Comparison of ENCODE assay signal across 17 cellular contexts in genomic region chr1:172401907-172402306, GRCh38. TPM values are rescaled to one million over a fixed set of nuclear protein-coding genes. Genes with fewer than 3 reads are reported as not detected.
DNase-seq lines count a peak whose midpoint lies in the region; TF ChIP-seq lines count a peak whose summit lies in the region.
"Had no signal": no experiment of that assay in that cellular context is flagged by ENCODE, and none has a peak within 500 bp of the region (broad histone marks: within the 10 kb centered on the region; RNA-seq: fewer than 3 reads in every experiment).

No MANE protein-coding gene starts in this region.

- peaks cover 0 to 8% (median 0%) of the 10 kb centered on the region in 3 donors for H3K36me3 Mint-ChIP-seq in immature natural killer cell
- H3K36me3 Mint-ChIP-seq: memory B cell had no signal

- BruUV-seq in OCI-LY7 (replicated peaks; lab: Mats Ljungman, UMichigan): no TSS peak

- peaks cover 6% of the 10 kb centered on the region for H3K4me1 ChIP-seq in OCI-LY7 (ENCODE audit: insufficient read depth, low read length, poor library complexity, severe bottlenecking)

- no peak overlapping the region for H3K27ac ChIP-seq in OCI-LY7 (ENCODE audit: low read depth, low read length, poor library complexity, severe bottlenecking)
- H3K27ac ChIP-seq: KMS-11 had no signal

- H3K4me3 ChIP-seq in OCI-LY7 (ENCODE audit: low read depth, low read length, poor library complexity, severe bottlenecking): no peak overlapping the region
- H3K4me3 ChIP-seq: heart right ventricle had no signal

- H4K20me1 ChIP-seq in OCI-LY7 (ENCODE audit: insufficient read depth, low read length): no peaks in the 10 kb centered on the region

- H3K36me3 ChIP-seq in OCI-LY7 (ENCODE audit: insufficient read depth, low read length): no peaks in the 10 kb centered on the region
- H3K36me3 ChIP-seq: heart right ventricle had no signal

- H3K4me2 ChIP-seq in OCI-LY7 (ENCODE audit: low read length): no peak overlapping the region
- H3K4me2 ChIP-seq: KMS-11 had no signal

- H3K9me3 Mint-ChIP-seq in immature natural killer cell: no peaks in the 10 kb centered on the region
- H3K9me3 Mint-ChIP-seq: activated CD4-positive, alpha-beta memory T cell treated with anti-CD3 and anti-CD28 coated beads, Interleukin-2, amount 10 ng/mL, durations not matched to agents 7 days and 5 days; activated naive CD4-positive, alpha-beta T cell treated with anti-CD3 and anti-CD28 coated beads, Interleukin-2, amount 10 ng/mL, durations not matched to agents 7 days and 5 days; memory B cell had no signal

- peaks cover 0 to 5% (median 2%) of the 10 kb centered on the region in 3 donors for H3K27me3 Mint-ChIP-seq in immature natural killer cell (ENCODE audit: low read depth in 3 of 3)
- H3K27me3 Mint-ChIP-seq: activated naive CD4-positive, alpha-beta T cell treated with anti-CD3 and anti-CD28 coated beads, Interleukin-2, amount 10 ng/mL, durations not matched to agents 7 days and 5 days; memory B cell had no signal

- intact Hi-C loops in OCI-LY7 (cut with micrococcal nuclease; ENCODE audit: unreplicated experiment): no loop called here

- TF ChIP-seq CTCF in OCI-LY7 (conservative IDR thresholded peaks at IDR 0.05; ENCODE audit: low read length): peak; percentile 67

- no peaks in the 10 kb centered on the region for H3K79me2 ChIP-seq in OCI-LY7 (ENCODE audit: insufficient read depth, low read depth, low read length)

- H2AFZ ChIP-seq in OCI-LY7 (ENCODE audit: low read length): no peak overlapping the region

- no peak overlapping the region for H3K27ac Mint-ChIP-seq in immature natural killer cell
- H3K27ac Mint-ChIP-seq: activated CD4-positive, alpha-beta memory T cell treated with anti-CD3 and anti-CD28 coated beads, Interleukin-2, amount 10 ng/mL, durations not matched to agents 7 days and 5 days; activated naive CD4-positive, alpha-beta T cell treated with anti-CD3 and anti-CD28 coated beads, Interleukin-2, amount 10 ng/mL, durations not matched to agents 7 days and 5 days; memory B cell had no signal

- POLR2A ChIA-PET in OCI-LY7 (lab: Charles Lee): interaction anchor here (0.8 kb wide), 1 partner anchor 59 kb away, joined by 3 read pairs; no protein-coding TSS in a partner anchor

- TF ChIP-seq POLR2A in erythroblast (IDR thresholded peaks at IDR 0.05; ENCODE audit: low read length): no peak

- CTCF ChIA-PET in OCI-LY7 (lab: Charles Lee; ENCODE audit: unreplicated experiment): no interaction called here

- H3K4me1 Mint-ChIP-seq in immature natural killer cell: peaks cover 42 to 58% of the 10 kb centered on the region in 2 donors

- 0 out of 2 replicates have a peak, but pooled peaks cover 4% of the 10 kb centered on the region for H3K9me2 ChIP-seq in OCI-LY7 (ENCODE audit: insufficient read depth, low read length)

- H3K9me3 ChIP-seq in OCI-LY7 (ENCODE audit: low read length): no peaks in the 10 kb centered on the region
- H3K9me3 ChIP-seq: heart right ventricle had no signal

- H3K4me3 Mint-ChIP-seq in immature natural killer cell: no peak overlapping the region
- H3K4me3 Mint-ChIP-seq: activated CD4-positive, alpha-beta memory T cell treated with anti-CD3 and anti-CD28 coated beads, Interleukin-2, amount 10 ng/mL, durations not matched to agents 7 days and 5 days; activated naive CD4-positive, alpha-beta T cell treated with anti-CD3 and anti-CD28 coated beads, Interleukin-2, amount 10 ng/mL, durations not matched to agents 7 days and 5 days; memory B cell had no signal

- peak; percentile 26 for DNase-seq in stimulated activated CD4-positive, alpha-beta T cell treated with anti-CD3 and anti-CD28 coated beads, Interleukin-15, amount 100 ng/mL, for 24 hours
- no peak for DNase-seq in stimulated activated CD4-positive, alpha-beta T cell treated with anti-CD3 and anti-CD28 coated beads, Interleukin-4, amount 100 ng/mL, for 1 hour
- DNase-seq in OCI-LY7 (ENCODE audit: low spot score) (peak; percentile 22), erythroblast (lab: John Stamatoyannopoulos, UW) (peak; percentile 15 to 42), NCI-H2029 treated with DMSO at 0.1 percent for 48 hours (lab: John Stamatoyannopoulos, UW) (no peak), immature natural killer cell (no peak), nucleus accumbens (lab: John Stamatoyannopoulos, UW) (no peak), NCI-H345 (lab: John Stamatoyannopoulos, UW) (no peak)
- DNase-seq: activated CD4-positive, alpha-beta memory T cell treated with anti-CD3 and anti-CD28 coated beads, Interleukin-2, amount 10 ng/mL, durations not matched to agents 7 days and 5 days; activated naive CD4-positive, alpha-beta T cell treated with anti-CD3 and anti-CD28 coated beads, Interleukin-2, amount 10 ng/mL, durations not matched to agents 7 days and 5 days; HCEC 1CT; heart right ventricle had no signal

RNA-seq across cellular contexts. Expression of gene C1orf105, which starts 18.6 kb away (rescaled TPM):
- not detected in 2 replicates for total RNA-seq in OCI-LY7 (2014; rRNA removed; shearing (Covaris generic))
- not detected in 2 replicates for total RNA-seq in OCI-LY7 (2022)
- not detected for polyA plus RNA-seq in immature natural killer cell
- total RNA-seq: activated CD4-positive, alpha-beta memory T cell treated with anti-CD3 and anti-CD28 coated beads, Interleukin-2, amount 10 ng/mL, durations not matched to agents 7 days and 5 days; dermis microvascular lymphatic vessel endothelial cell had no signal
- polyA plus RNA-seq: BJ, urinary bladder had no signal

RNA-seq across cellular contexts. Expression of gene PIGC, which starts 42.0 kb away (rescaled TPM):
- total RNA-seq in OCI-LY7 (2014; rRNA removed; shearing (Covaris generic)): 14.7 and 15.4 TPM in 2 replicates
- 17.1 and 18.4 TPM in 2 replicates for total RNA-seq in OCI-LY7 (2022)
- polyA plus RNA-seq in immature natural killer cell: 10 to 100 TPM; 77.1 to 90.0 (median 83.4) TPM

Comparison
In these comparisons a context has a peak if more than half of its experiments do, and no peak if none do; other contexts are left out.
1. DNase-seq: peak in stimulated activated CD4-positive, alpha-beta T cell treated with anti-CD3 and anti-CD28 coated beads, Interleukin-15, amount 100 ng/mL, for 24 hours (single experiment), OCI-LY7 (single experiment) and erythroblast (2 of 2); none in stimulated activated CD4-positive, alpha-beta T cell treated with anti-CD3 and anti-CD28 coated beads, Interleukin-4, amount 100 ng/mL, for 1 hour (single experiment), NCI-H2029 treated with DMSO at 0.1 percent for 48 hours (single experiment), immature natural killer cell (0 of 3), nucleus accumbens (0 of 56) and NCI-H345 (single experiment).